Comparison of ENCODE assay signal across 27 cellular contexts in genomic region chr7:130544356-130544755, GRCh38.
"Had no signal": no experiment of that assay in that cellular context is flagged by ENCODE, and none has a peak within 500 bp of the region (broad histone marks: within the 10 kb centered on the region; RNA-seq: fewer than 3 reads in every experiment).

No MANE protein-coding gene starts in this region.

- H3K9me3 ChIP-seq: stomach, suprapubic skin, testis, thoracic aorta, thyroid gland, tibial artery, tibial nerve, transverse colon, upper lobe of left lung, upper lobe of right lung, uterus, vagina had no signal

- FAIRE-seq: urothelium cell line had no signal

- H3K4me1 ChIP-seq: stomach, suprapubic skin, testis, thyroid gland, tibial artery, tibial nerve, transverse colon, upper lobe of right lung, uterus, vagina had no signal

- H3K27ac ChIP-seq: stomach, suprapubic skin, testis, thoracic aorta, thyroid gland, tibial artery, tibial nerve, transverse colon, upper lobe of left lung, upper lobe of right lung, uterus, vagina had no signal

- H3K27me3 ChIP-seq: stomach, suprapubic skin, testis, thyroid gland, tibial artery, tibial nerve, transverse colon, upper lobe of left lung, upper lobe of right lung, uterus, vagina had no signal

- H3K4me3 ChIP-seq: stomach, suprapubic skin, testis, thoracic aorta, thyroid gland, tibial artery, tibial nerve, transverse colon, upper lobe of left lung, upper lobe of right lung, uterus, vagina had no signal

- H3K36me3 ChIP-seq: thoracic aorta, thyroid gland, uterus had no signal

- DNase-seq: stimulated activated CD4-positive, alpha-beta T cell treated with anti-CD3 and anti-CD28 coated beads, Interleukin-2, amount 100 ng/mL, for 48 hours; stimulated activated CD4-positive, alpha-beta T cell treated with anti-CD3 and anti-CD28 coated beads, Interleukin-4, amount 100 ng/mL, for 1 hour; stimulated activated CD4-positive, alpha-beta T cell treated with anti-CD3 and anti-CD28 coated beads, Interleukin-4, amount 100 ng/mL, for 24 hours; stimulated activated CD4-positive, alpha-beta T cell treated with anti-CD3 and anti-CD28 coated beads, Interleukin-4, amount 100 ng/mL, for 4 hours; stimulated activated CD8-positive, alpha-beta memory T cell treated with anti-CD3 and anti-CD28 coated beads, Interleukin-4, amount 100 ng/mL, for 48 hours; stimulated activated naive B cell treated with anti-CD40 and anti-IgM and Interleukin-4, amounts not matched to agents 10 μg/mL and 1 μg/mL and 100 μg/mL, for 72 hours; stimulated activated naive CD4-positive, alpha-beta T cell; stimulated activated naive CD4-positive, alpha-beta T cell treated with Interleukin-2 at 50 U/mL for 16 hours; stimulated activated naive CD8-positive, alpha-beta T cell treated with anti-CD3 and anti-CD28 coated beads, Interleukin-15, amount 100 ng/mL, for 72 hours; stimulated activated naive CD8-positive, alpha-beta T cell treated with anti-CD3 and anti-CD28 coated beads, Interleukin-15, Interleukin-2, amounts not matched to agents 100 U/mL and 50 U/mL, for 24 hours; stomach; substantia nigra; testis; thyroid gland; tibial artery; transverse colon; trophoblast cell; upper lobe of left lung; upper lobe of right lung; uterus had no signal

- ATAC-seq: stimulated activated effector memory CD8-positive, alpha-beta T cell treated with anti-CD3 and anti-CD28 coated beads, Interleukin-12 subunit alpha, Interleukin-12 subunit beta, amount 100 ng/mL, for 72 hours; stimulated activated memory B cell treated with anti-CD40 and anti-IgM and Interleukin-4, amounts not matched to agents 10 μg/mL and 1 μg/mL and 100 μg/mL, for 72 hours; stimulated activated naive B cell treated with anti-CD40 and anti-IgM and Interleukin-4, amounts not matched to agents 10 μg/mL and 1 μg/mL and 100 μg/mL, for 72 hours; stimulated activated naive CD8-positive, alpha-beta T cell treated with anti-CD3 and anti-CD28 coated beads, Interleukin-15, amount 100 ng/mL, for 72 hours; stimulated activated naive CD8-positive, alpha-beta T cell treated with anti-CD3 and anti-CD28 coated beads, Interleukin-15, Interleukin-2, amounts not matched to agents 100 U/mL and 50 U/mL, for 24 hours; upper lobe of right lung had no signal
